ENCODE assay signal across 19 cellular contexts in the genomic region with DNA sequence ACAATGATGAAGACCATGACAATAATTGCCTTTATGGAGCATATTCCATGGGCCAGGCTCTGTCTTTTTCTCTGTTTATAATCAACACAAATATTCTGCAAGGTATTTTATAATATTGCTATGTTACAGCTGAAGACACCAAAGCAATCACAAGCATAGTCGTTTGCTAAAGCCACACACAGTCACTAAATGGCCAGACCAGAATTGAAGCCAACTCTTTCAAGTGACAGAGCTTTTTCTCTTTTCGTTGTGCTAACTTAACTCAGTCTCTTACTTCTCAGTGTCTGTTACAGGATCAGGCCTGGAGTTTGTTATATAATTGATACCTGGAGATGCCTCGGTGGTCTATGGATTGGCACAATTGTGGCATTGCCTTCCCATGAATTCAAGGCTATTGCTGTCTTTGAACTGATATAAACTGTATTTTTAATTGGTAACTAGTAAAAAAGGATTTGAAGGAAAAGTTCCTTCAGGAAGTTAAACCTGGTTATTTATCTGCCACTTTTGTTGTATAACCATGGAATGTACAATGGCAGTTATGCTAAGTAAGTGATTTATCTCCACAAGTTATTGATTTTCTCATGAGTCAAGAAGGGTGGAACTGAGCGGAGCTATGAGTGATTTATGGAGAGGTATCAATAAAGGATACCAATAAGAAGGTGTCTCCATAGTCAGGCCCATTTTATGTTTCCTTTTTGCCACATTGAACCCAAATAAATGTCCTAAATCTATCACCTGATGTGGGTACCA.
DNase-seq lines count a peak whose midpoint lies in the region; ATAC-seq and TF ChIP-seq lines count a peak whose summit lies in the region.
"Had no signal": no experiment of that assay in that cellular context is flagged by ENCODE, and none has a peak within 500 bp of the region (broad histone marks: within the 10 kb centered on the region; RNA-seq: fewer than 3 reads in every experiment).

No MANE protein-coding gene starts in this region.

- H4K20me1 ChIP-seq in smooth muscle cell (ENCODE audit: low read depth) = no peaks in the 10 kb centered on the region
- H4K20me1 ChIP-seq: BLaER1 had no signal

- no peaks in the 10 kb centered on the region for H3K27me3 ChIP-seq in body of pancreas
- H3K27me3 ChIP-seq in smooth muscle cell (ENCODE audit: low read depth) = no peaks in the 10 kb centered on the region
- H3K27me3 ChIP-seq in dorsolateral prefrontal cortex = no peaks in the 10 kb centered on the region
- H3K27me3 ChIP-seq: BLaER1 had no signal

- no peaks in the 10 kb centered on the region for H3K36me3 Mint-ChIP-seq in progenitor cell of endocrine pancreas (ENCODE audit: insufficient read depth)
- H3K36me3 Mint-ChIP-seq in activated naive CD8-positive, alpha-beta T cell treated with anti-CD3 and anti-CD28 coated beads, Interleukin-2, amount 50 U/mL, for 24 hours (ENCODE audit: low read depth) = no peaks in the 10 kb centered on the region
- H3K36me3 Mint-ChIP-seq: CD4-positive, CD25-positive, alpha-beta regulatory T cell; CD8-positive, alpha-beta T cell had no signal

- no peaks in the 10 kb centered on the region for H3K79me2 ChIP-seq in smooth muscle cell (ENCODE audit: low read depth)

- H3K9me3 Mint-ChIP-seq in progenitor cell of endocrine pancreas (ENCODE audit: low read depth) = no peaks in the 10 kb centered on the region
- no peaks in the 10 kb centered on the region for H3K9me3 Mint-ChIP-seq in activated naive CD8-positive, alpha-beta T cell treated with anti-CD3 and anti-CD28 coated beads, Interleukin-2, amount 50 U/mL, for 24 hours
- H3K9me3 Mint-ChIP-seq: CD8-positive, alpha-beta T cell had no signal

- intact Hi-C loops in body of pancreas (cut with DNase I) (no loop called here), dorsolateral prefrontal cortex (cut with DNase I) (no loop called here)

- no peak for DNase-seq in body of pancreas
- DNase-seq in progenitor cell of endocrine pancreas (ENCODE audit: low spot score, unreplicated experiment) = no peak
- no peak for DNase-seq in smooth muscle cell (lab: John Stamatoyannopoulos, UW; ENCODE audit: unreplicated experiment)
- DNase-seq in dorsolateral prefrontal cortex = no peak
- no peak for DNase-seq in AML-193 (lab: John Stamatoyannopoulos, UW)
- no peak for DNase-seq in activated naive CD8-positive, alpha-beta T cell treated with anti-CD3 and anti-CD28 coated beads, Interleukin-2, amount 50 U/mL, for 24 hours
- DNase-seq: Caco-2; CD4-positive, CD25-positive, alpha-beta regulatory T cell; CD8-positive, alpha-beta T cell; DMS 273 treated with DMSO at 0.1 percent for 48 hours; DMS79; EL; GDM1; GOT3 had no signal

- H3K4me1 Mint-ChIP-seq in progenitor cell of endocrine pancreas (ENCODE audit: low read depth) = peaks cover 15% of the 10 kb centered on the region
- peaks cover 23% of the 10 kb centered on the region for H3K4me1 Mint-ChIP-seq in activated naive CD8-positive, alpha-beta T cell treated with anti-CD3 and anti-CD28 coated beads, Interleukin-2, amount 50 U/mL, for 24 hours
- H3K4me1 Mint-ChIP-seq: B cell; CD4-positive, CD25-positive, alpha-beta regulatory T cell had no signal

- no peak overlapping the region for H3K4me3 Mint-ChIP-seq in progenitor cell of endocrine pancreas (ENCODE audit: low read depth)
- no peak overlapping the region for H3K4me3 Mint-ChIP-seq in activated naive CD8-positive, alpha-beta T cell treated with anti-CD3 and anti-CD28 coated beads, Interleukin-2, amount 50 U/mL, for 24 hours
- H3K4me3 Mint-ChIP-seq: B cell; CD4-positive, CD25-positive, alpha-beta regulatory T cell; CD8-positive, alpha-beta T cell had no signal

- TF ChIP-seq POLR2A in body of pancreas (IDR thresholded peaks at IDR 0.05) = no peak

- no peaks in the 10 kb centered on the region for H3K9me3 ChIP-seq in body of pancreas
- no peaks in the 10 kb centered on the region for H3K9me3 ChIP-seq in smooth muscle cell (replicated peaks; ENCODE audit: low read depth)
- H3K9me3 ChIP-seq: BLaER1, Caco-2, HAP-1 had no signal

- no peaks in the 10 kb centered on the region for H3K27me3 Mint-ChIP-seq in progenitor cell of endocrine pancreas
- peaks cover 14% of the 10 kb centered on the region for H3K27me3 Mint-ChIP-seq in activated naive CD8-positive, alpha-beta T cell treated with anti-CD3 and anti-CD28 coated beads, Interleukin-2, amount 50 U/mL, for 24 hours

- H3K4me1 ChIP-seq in body of pancreas = peaks cover 5% of the 10 kb centered on the region
- H3K4me1 ChIP-seq in smooth muscle cell (ENCODE audit: low read depth) = no peaks in the 10 kb centered on the region
- H3K4me1 ChIP-seq: BLaER1, Caco-2, HAP-1 had no signal

- peak overlapping the region; percentile 50 for H3K27ac Mint-ChIP-seq in progenitor cell of endocrine pancreas
- no peak overlapping the region for H3K27ac Mint-ChIP-seq in activated naive CD8-positive, alpha-beta T cell treated with anti-CD3 and anti-CD28 coated beads, Interleukin-2, amount 50 U/mL, for 24 hours
- H3K27ac Mint-ChIP-seq: B cell; CD4-positive, CD25-positive, alpha-beta regulatory T cell; CD8-positive, alpha-beta T cell had no signal

- H2AFZ ChIP-seq in smooth muscle cell (ENCODE audit: low read depth) = no peak overlapping the region

- TF ChIP-seq CTCF in body of pancreas (IDR thresholded peaks at IDR 0.05) (no peak), progenitor cell of endocrine pancreas (IDR thresholded peaks at IDR 0.05; ENCODE audit: unreplicated experiment) (no peak), smooth muscle cell (IDR thresholded peaks at IDR 0.05; ENCODE audit: borderline replicate concordance, insufficient read depth, poor library complexity, severe bottlenecking) (no peak), dorsolateral prefrontal cortex (IDR thresholded peaks at IDR 0.05 in 54 of 56, conservative IDR thresholded peaks at IDR 0.05 in 2 of 56; ENCODE audit: low read depth in 1 of 56, partially characterized antibody in 56 of 56) (no peak)

- ATAC-seq in body of pancreas = peak; percentile 71
- ATAC-seq in activated naive CD8-positive, alpha-beta T cell treated with anti-CD3 and anti-CD28 coated beads, Interleukin-2, amount 50 U/mL, for 24 hours = no peak
- ATAC-seq: CD8-positive, alpha-beta T cell; GM12878 had no signal

- H3K36me3 ChIP-seq in body of pancreas (replicated peaks in 1 of 2; ENCODE audit: insufficient read depth in 1 of 2, low read depth in 2 of 2) = no peaks in the 10 kb centered on the region
- no peaks in the 10 kb centered on the region for H3K36me3 ChIP-seq in smooth muscle cell (ENCODE audit: low read depth)
- H3K36me3 ChIP-seq: BLaER1, HAP-1 had no signal

- H3K4me2 ChIP-seq in smooth muscle cell = no peak overlapping the region
- H3K4me2 ChIP-seq: BLaER1 had no signal

- H3K4me3 ChIP-seq in body of pancreas (no peak overlapping the region), smooth muscle cell (no peak overlapping the region), dorsolateral prefrontal cortex (no peak overlapping the region)
- H3K4me3 ChIP-seq: BLaER1, GM12878, HAP-1 had no signal

- WGBS in body of pancreas, 2 donors = 34 to 36% methylated on average over 4 of the region's 4 CpGs
- WGBS in smooth muscle cell (ENCODE audit: low lambda C conversion rate) = 87% methylated on average over 4 of the region's 4 CpGs

- H3F3A ChIP-seq in smooth muscle cell (ENCODE audit: low read depth) = no peaks in the 10 kb centered on the region

- H3K27ac ChIP-seq in body of pancreas = peak overlapping the region in 3 of 4 donors; percentile 34 to 58 (median 53)
- H3K27ac ChIP-seq in smooth muscle cell (ENCODE audit: low read depth) = peak overlapping the region; percentile 54
- H3K27ac ChIP-seq in dorsolateral prefrontal cortex = no peak overlapping the region
- H3K27ac ChIP-seq: BLaER1, C4-2B had no signal

- H3K9ac ChIP-seq in smooth muscle cell (ENCODE audit: low read depth) = no peak overlapping the region
- H3K9ac ChIP-seq: BLaER1 had no signal

Comparison
In these comparisons a context has a peak if more than half of its experiments do, and no peak if none do; other contexts are left out.
1. H3K27ac ChIP-seq: peak in body of pancreas (3 of 4) and smooth muscle cell (single experiment); none in dorsolateral prefrontal cortex (0 of 59).